ENCODE assay signal across 1 cellular context in the genomic region with DNA sequence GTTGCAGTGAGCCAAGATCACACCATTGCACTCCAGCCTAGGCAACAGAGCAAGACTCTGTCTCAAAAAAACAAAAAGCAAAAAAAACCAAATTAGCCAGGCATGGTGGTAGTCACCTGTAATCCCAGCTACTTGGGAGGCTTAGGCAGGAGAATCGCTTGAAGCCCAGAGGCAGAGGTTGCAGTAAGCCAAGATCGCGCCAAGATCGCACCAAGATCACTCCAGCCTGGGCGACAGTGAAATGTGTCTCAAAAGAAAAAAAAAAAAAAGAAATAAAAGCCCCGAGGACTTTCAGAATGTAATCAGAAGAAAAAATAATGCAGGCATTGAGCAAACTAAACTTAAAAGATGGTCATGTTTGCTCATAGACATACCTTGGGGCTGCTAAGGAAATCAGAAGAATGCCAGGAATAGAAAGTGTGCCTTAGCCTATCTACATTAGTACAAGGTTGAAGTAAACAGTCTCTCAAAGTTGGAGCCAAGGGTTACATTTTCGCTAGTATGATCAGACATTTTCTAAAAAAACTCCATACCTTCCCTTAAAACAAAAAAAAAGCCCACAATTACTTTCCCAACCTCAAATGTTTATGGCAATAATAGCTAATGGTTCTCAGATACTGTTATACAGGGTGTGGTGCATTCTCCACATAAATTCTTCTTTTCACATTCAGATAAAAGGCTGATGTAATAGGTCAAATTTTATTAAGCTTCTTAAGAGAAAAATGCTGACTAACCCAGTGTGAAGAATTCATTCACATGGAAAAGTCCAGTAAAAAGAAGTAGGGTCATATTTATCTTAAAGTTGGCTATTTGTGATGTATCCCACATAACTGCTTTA.
TF ChIP-seq lines count a peak whose summit lies in the region.

No MANE protein-coding gene starts in this region.

TF ChIP-seq in HepG2, 621 proteins besides CTCF, POLR2A, EP300 and RAD21:
- TF ChIP-seq CBX1 (IDR thresholded peaks at IDR 0.05; ENCODE audit: low read depth) (no peak), MAFK (conservative IDR thresholded peaks at IDR 0.05 in 1 of 2, IDR thresholded peaks at IDR 0.05 in 1 of 2; ENCODE audit: low read length in 2 of 2) (peak in 1 of 2 experiments; percentile 32; a peak in 2 of 4 replicates), ZNF234 (CRISPR knock-in tag; conservative IDR thresholded peaks at IDR 0.05) (no peak), EZH2 (conservative IDR thresholded peaks at IDR 0.05; ENCODE audit: low read depth, low read length) (no peak), HMG20A (CRISPR knock-in tag; IDR thresholded peaks at IDR 0.05; ENCODE audit: borderline replicate concordance) (no peak), MAFF (IDR thresholded peaks at IDR 0.05; ENCODE audit: low read depth, low read length) (0 out of 2 replicates have a peak, but pooled peaks have one; percentile 17)
TF ChIP-seq in HepG2: peak in this region for 2.
